In the genomic region with DNA sequence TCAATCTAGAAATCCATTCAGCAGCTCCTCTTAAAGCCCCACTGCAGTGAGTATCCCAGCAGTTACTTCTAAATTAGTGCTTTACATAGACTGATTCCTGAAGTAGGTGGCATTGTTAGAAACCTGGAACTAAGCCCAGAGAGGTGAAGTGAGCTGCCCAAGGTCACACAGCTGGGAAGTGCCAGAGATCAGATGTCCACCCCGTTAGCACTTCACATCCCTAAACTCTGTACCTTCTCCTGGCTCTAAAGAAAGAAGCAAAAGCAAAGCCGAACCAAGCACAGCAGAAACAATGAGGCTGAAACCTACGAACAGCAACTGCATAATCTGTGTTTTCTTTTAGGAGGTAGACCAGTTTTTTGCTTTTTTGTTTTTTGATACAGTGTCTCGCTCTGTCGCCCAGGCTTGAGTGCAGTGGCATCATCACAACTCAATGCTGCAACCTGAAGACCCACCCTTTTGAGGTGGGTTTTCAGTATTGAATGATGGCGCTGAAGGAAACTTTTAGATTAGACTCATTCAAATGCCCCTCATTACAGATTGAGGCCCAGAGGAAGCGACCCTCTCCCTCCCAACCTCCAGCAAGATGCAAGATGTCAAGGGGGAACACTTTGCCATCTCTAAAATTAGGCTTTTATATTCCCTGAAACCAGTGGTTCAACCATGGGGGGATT, we compare ENCODE assay signal across 1 cellular context.
TF ChIP-seq lines count a peak whose summit lies in the region.

No MANE protein-coding gene starts in this region.

TF ChIP-seq in GM23338, 12 proteins besides CTCF, POLR2A, EP300 and RAD21 (continued from another document):
- TF ChIP-seq, protein P1, sequence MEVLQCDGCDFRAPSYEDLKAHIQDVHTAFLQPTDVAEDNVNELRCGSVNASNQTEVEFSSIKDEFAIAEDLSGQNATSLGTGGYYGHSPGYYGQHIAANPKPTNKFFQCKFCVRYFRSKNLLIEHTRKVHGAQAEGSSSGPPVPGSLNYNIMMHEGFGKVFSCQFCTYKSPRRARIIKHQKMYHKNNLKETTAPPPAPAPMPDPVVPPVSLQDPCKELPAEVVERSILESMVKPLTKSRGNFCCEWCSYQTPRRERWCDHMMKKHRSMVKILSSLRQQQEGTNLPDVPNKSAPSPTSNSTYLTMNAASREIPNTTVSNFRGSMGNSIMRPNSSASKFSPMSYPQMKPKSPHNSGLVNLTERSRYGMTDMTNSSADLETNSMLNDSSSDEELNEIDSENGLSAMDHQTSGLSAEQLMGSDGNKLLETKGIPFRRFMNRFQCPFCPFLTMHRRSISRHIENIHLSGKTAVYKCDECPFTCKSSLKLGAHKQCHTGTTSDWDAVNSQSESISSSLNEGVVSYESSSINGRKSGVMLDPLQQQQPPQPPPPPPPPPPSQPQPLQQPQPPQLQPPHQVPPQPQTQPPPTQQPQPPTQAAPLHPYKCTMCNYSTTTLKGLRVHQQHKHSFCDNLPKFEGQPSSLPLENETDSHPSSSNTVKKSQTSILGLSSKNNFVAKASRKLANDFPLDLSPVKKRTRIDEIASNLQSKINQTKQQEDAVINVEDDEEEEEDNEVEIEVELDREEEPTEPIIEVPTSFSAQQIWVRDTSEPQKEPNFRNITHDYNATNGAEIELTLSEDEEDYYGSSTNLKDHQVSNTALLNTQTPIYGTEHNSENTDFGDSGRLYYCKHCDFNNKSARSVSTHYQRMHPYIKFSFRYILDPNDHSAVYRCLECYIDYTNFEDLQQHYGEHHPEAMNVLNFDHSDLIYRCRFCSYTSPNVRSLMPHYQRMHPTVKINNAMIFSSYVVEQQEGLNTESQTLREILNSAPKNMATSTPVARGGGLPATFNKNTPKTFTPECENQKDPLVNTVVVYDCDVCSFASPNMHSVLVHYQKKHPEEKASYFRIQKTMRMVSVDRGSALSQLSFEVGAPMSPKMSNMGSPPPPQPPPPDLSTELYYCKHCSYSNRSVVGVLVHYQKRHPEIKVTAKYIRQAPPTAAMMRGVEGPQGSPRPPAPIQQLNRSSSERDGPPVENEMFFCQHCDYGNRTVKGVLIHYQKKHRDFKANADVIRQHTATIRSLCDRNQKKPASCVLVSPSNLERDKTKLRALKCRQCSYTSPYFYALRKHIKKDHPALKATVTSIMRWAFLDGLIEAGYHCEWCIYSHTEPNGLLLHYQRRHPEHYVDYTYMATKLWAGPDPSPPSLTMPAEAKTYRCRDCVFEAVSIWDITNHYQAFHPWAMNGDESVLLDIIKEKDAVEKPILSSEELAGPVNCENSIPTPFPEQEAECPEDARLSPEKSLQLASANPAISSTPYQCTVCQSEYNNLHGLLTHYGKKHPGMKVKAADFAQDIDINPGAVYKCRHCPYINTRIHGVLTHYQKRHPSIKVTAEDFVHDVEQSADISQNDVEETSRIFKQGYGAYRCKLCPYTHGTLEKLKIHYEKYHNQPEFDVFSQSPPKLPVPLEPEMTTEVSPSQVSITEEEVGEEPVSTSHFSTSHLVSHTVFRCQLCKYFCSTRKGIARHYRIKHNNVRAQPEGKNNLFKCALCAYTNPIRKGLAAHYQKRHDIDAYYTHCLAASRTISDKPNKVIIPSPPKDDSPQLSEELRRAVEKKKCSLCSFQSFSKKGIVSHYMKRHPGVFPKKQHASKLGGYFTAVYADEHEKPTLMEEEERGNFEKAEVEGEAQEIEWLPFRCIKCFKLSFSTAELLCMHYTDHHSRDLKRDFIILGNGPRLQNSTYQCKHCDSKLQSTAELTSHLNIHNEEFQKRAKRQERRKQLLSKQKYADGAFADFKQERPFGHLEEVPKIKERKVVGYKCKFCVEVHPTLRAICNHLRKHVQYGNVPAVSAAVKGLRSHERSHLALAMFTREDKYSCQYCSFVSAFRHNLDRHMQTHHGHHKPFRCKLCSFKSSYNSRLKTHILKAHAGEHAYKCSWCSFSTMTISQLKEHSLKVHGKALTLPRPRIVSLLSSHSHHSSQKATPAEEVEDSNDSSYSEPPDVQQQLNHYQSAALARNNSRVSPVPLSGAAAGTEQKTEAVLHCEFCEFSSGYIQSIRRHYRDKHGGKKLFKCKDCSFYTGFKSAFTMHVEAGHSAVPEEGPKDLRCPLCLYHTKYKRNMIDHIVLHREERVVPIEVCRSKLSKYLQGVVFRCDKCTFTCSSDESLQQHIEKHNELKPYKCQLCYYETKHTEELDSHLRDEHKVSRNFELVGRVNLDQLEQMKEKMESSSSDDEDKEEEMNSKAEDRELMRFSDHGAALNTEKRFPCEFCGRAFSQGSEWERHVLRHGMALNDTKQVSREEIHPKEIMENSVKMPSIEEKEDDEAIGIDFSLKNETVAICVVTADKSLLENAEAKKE (CRISPR knock-in tag; IDR thresholded peaks at IDR 0.05): no peak
- no peak for TF ChIP-seq EZH2phosphoT487 (IDR thresholded peaks at IDR 0.05; ENCODE audit: unreplicated experiment)
- TF ChIP-seq STAT1 (IDR thresholded peaks at IDR 0.05; ENCODE audit: unreplicated experiment): no peak
